In genomic region chr20:53962388-53962787, GRCh38 we compare ENCODE assay signal across 19 cellular contexts.
DNase-seq lines count a peak whose midpoint lies in the region; ATAC-seq and TF ChIP-seq lines count a peak whose summit lies in the region.
"Had no signal": no experiment of that assay in that cellular context is flagged by ENCODE, and none has a peak within 500 bp of the region (broad histone marks: within the 10 kb centered on the region; RNA-seq: fewer than 3 reads in every experiment).

No MANE protein-coding gene starts in this region.

- CTCF ChIA-PET in A673 (lab: Charles Lee) = no interaction called here

- TF ChIP-seq POLR2A in esophagus muscularis mucosa (IDR thresholded peaks at IDR 0.05; ENCODE audit: low read depth) (no peak), spleen (IDR thresholded peaks at IDR 0.05) (no peak)

- H3K4me3 ChIP-seq in A673 (ENCODE audit: low read depth, low read length, poor library complexity, severe bottlenecking) = peak overlapping the region; percentile 19
- H3K4me3 ChIP-seq in SK-N-MC = no peak overlapping the region
- H3K4me3 ChIP-seq in esophagus muscularis mucosa = no peak overlapping the region
- H3K4me3 ChIP-seq in spleen = no peak overlapping the region
- H3K4me3 ChIP-seq: A549, BLaER1 had no signal

- DNase-seq in A673 (ENCODE audit: low spot score) (no peak), SK-N-MC (ENCODE audit: low read depth, low spot score) (no peak), esophagus muscularis mucosa (ENCODE audit: extremely low spot score) (peak; percentile 31), GM19240 (ENCODE audit: insufficient read length, low spot score) (no peak), spleen (no peak)
- DNase-seq: ACHN; BE2C; C1 segment of cervical spinal cord; CD4-positive, alpha-beta memory T cell; CD4-positive, CD25-positive, alpha-beta regulatory T cell; CD8-positive, alpha-beta memory T cell; COR-L47; DMS79 treated with DMSO at 0.1 percent for 48 hours; GF-D8 had no signal

- WGBS in esophagus muscularis mucosa = 88% methylated on average over 3 of the region's 3 CpGs
- WGBS in spleen, 5 donors = 97 to 99% (median 97%) methylated on average over 3 of the region's 3 CpGs

- POLR2A ChIA-PET in A673 (lab: Charles Lee; ENCODE audit: low non-redundant PET) = no interaction called here

- H3K36me3 ChIP-seq in A673 (ENCODE audit: insufficient read depth, low read length, poor library complexity, severe bottlenecking) (no peaks in the 10 kb centered on the region), SK-N-MC (ENCODE audit: insufficient read depth, low read length) (no peaks in the 10 kb centered on the region), esophagus muscularis mucosa (no peaks in the 10 kb centered on the region), spleen (no peaks in the 10 kb centered on the region)
- H3K36me3 ChIP-seq: BE2C, BLaER1 had no signal

- H3K27me3 ChIP-seq in A673 (replicated peaks; ENCODE audit: insufficient read depth, low read depth, low read length, poor library complexity) (no peaks in the 10 kb centered on the region), esophagus muscularis mucosa (peaks cover 0 to 6% (median 0%) of the 10 kb centered on the region in 4 donors), spleen (replicated peaks in 1 of 7) (peaks cover 0 to 6% (median 0%) of the 10 kb centered on the region in 7 donors)
- H3K27me3 ChIP-seq: BLaER1 had no signal

- no peak for ATAC-seq in GM18511 (IDR thresholded peaks at IDR 0.05; ENCODE audit: unreplicated experiment)
- ATAC-seq: A549 had no signal

- H3K27ac ChIP-seq in A673 (ENCODE audit: low read depth, low read length, poor library complexity, severe bottlenecking) (peak overlapping the region; percentile 97), SK-N-MC (no peak overlapping the region; the same call in 1 of the 2 replicates), esophagus muscularis mucosa (replicated peaks in 1 of 4) (no peak overlapping the region), spleen (no peak overlapping the region)
- H3K27ac ChIP-seq: 22Rv1, A549, BLaER1 had no signal

- BruUV-seq in A673 (replicated peaks; lab: Mats Ljungman, UMichigan) = no TSS peak

- H3K4me1 ChIP-seq in A673 (ENCODE audit: insufficient read depth, low read length, poor library complexity, severe bottlenecking) (peaks cover 52% of the 10 kb centered on the region), esophagus muscularis mucosa (peaks cover 0 to 4% (median 1%) of the 10 kb centered on the region in 4 donors), spleen (peaks cover 0 to 10% (median 0%) of the 10 kb centered on the region in 6 donors)
- H3K4me1 ChIP-seq: BE2C had no signal

- peaks cover 3% of the 10 kb centered on the region for H3K9me3 ChIP-seq in A673 (ENCODE audit: low read depth, low read length, poor library complexity, severe bottlenecking)
- H3K9me3 ChIP-seq in SK-N-MC (ENCODE audit: low read depth, low read length) = no peaks in the 10 kb centered on the region
- no peaks in the 10 kb centered on the region for H3K9me3 ChIP-seq in esophagus muscularis mucosa
- no peaks in the 10 kb centered on the region for H3K9me3 ChIP-seq in spleen
- H3K9me3 ChIP-seq: A549, BE2C, BLaER1 had no signal

- intact Hi-C loops in A673 (cut with micrococcal nuclease; ENCODE audit: unreplicated experiment) = loop anchor here (5.0 kb wide), 1 partner anchor 100 kb away; no protein-coding TSS in a partner anchor
- intact Hi-C loops in esophagus muscularis mucosa (cut with DNase I) = no loop called here
- intact Hi-C loops in spleen (cut with DNase I; ENCODE audit: low total_unique reads) = no loop called here

- no peak for TF ChIP-seq EP300 in esophagus muscularis mucosa (IDR thresholded peaks at IDR 0.05)

- H3K9ac ChIP-seq in SK-N-MC (ENCODE audit: insufficient read length) = peak overlapping the region; percentile 23
- H3K9ac ChIP-seq: BLaER1 had no signal

- TF ChIP-seq CTCF in A673 (conservative IDR thresholded peaks at IDR 0.05; ENCODE audit: low read depth, low read length) (no peak), esophagus muscularis mucosa (IDR thresholded peaks at IDR 0.05) (no peak), subcutaneous adipose tissue (IDR thresholded peaks at IDR 0.05; ENCODE audit: low read depth) (peak; percentile 70), spleen (IDR thresholded peaks at IDR 0.05 in 8 of 11, conservative IDR thresholded peaks at IDR 0.05 in 3 of 11) (no peak)
